13 cellular contexts compared by ENCODE assay signal in genomic region chr2:140502951-140503630, GRCh38.
DNase-seq lines count a peak whose midpoint lies in the region; ATAC-seq, FAIRE-seq and TF ChIP-seq lines count a peak whose summit lies in the region.
"Had no signal": no experiment of that assay in that cellular context is flagged by ENCODE, and none has a peak within 500 bp of the region (broad histone marks: within the 10 kb centered on the region; RNA-seq: fewer than 3 reads in every experiment).

No MANE protein-coding gene starts in this region.

- H3K9me3 Mint-ChIP-seq in astrocyte (ENCODE audit: unreplicated experiment) = no peaks in the 10 kb centered on the region

- H3K4me1 Mint-ChIP-seq in astrocyte (ENCODE audit: low read depth, unreplicated experiment) = peaks cover 6% of the 10 kb centered on the region

- no peaks in the 10 kb centered on the region for H3K27me3 ChIP-seq in IMR-90 (ENCODE audit: control insufficient read depth, insufficient read depth, low read length)
- no peaks in the 10 kb centered on the region for H3K27me3 ChIP-seq in astrocyte (ENCODE audit: insufficient read depth, low read length)
- H3K27me3 ChIP-seq in esophagus squamous epithelium = no peaks in the 10 kb centered on the region
- H3K27me3 ChIP-seq in uterus = no peaks in the 10 kb centered on the region
- H3K27me3 ChIP-seq: BLaER1 treated with 17β-estradiol and CSF1 and Interleukin-3, amounts not matched to agents 10 nM and 100 nM had no signal

- CTCF ChIA-PET in IMR-90 (lab: Yijun Ruan, JAX) = no interaction called here

- intact Hi-C loops in IMR-90 (cut with micrococcal nuclease) = no loop called here
- intact Hi-C loops in esophagus squamous epithelium (cut with DNase I) = no loop called here
- intact Hi-C loops in uterus (cut with DNase I; ENCODE audit: low total_unique reads) = no loop called here

- H3K4me1 ChIP-seq in IMR-90 (ENCODE audit: control insufficient read depth, insufficient read depth, low read length) (no peaks in the 10 kb centered on the region), astrocyte (ENCODE audit: insufficient read depth, low read length) (peaks cover 3% of the 10 kb centered on the region), esophagus squamous epithelium (no peaks in the 10 kb centered on the region), uterus (no peaks in the 10 kb centered on the region)
- H3K4me1 ChIP-seq: BLaER1 treated with 17β-estradiol and CSF1 and Interleukin-3, amounts not matched to agents 10 nM and 100 nM had no signal

- no peak overlapping the region for H3K27ac ChIP-seq in IMR-90 (ENCODE audit: insufficient read depth, low read length)
- H3K27ac ChIP-seq in astrocyte (ENCODE audit: low read depth, low read length) = peak overlapping the region; percentile 73
- no peak overlapping the region for H3K27ac ChIP-seq in esophagus squamous epithelium
- no peak overlapping the region for H3K27ac ChIP-seq in uterus
- H3K27ac ChIP-seq: BLaER1 treated with 17β-estradiol and CSF1 and Interleukin-3, amounts not matched to agents 10 nM and 100 nM had no signal

- H3K4me3 ChIP-seq in IMR-90 (ENCODE audit: insufficient read depth, low read depth, low read length) (no peak overlapping the region), astrocyte (ENCODE audit: insufficient read depth, low read depth, low read length) (no peak overlapping the region), esophagus squamous epithelium (peak overlapping the region in 1 of 4 donors; percentile 18), uterus (no peak overlapping the region)
- H3K4me3 ChIP-seq: BLaER1 treated with 17β-estradiol and CSF1 and Interleukin-3, amounts not matched to agents 10 nM and 100 nM; lung had no signal

- WGBS in IMR-90 (ENCODE audit: extremely low coverage in 2 of 2, insufficient read length in 1 of 2), 2 experiments = 80% methylated on average over 1 of the region's 6 CpGs; no CpG with 5 or more reads in 1 of the 2 experiments
- 35% methylated on average over 6 of the region's 6 CpGs for WGBS in esophagus squamous epithelium, 2 donors

- H3K27ac Mint-ChIP-seq in astrocyte (ENCODE audit: unreplicated experiment) = peak overlapping the region; percentile 34

- DNase-seq in AG08396 (ENCODE audit: low spot score) (peak; percentile 3), IMR-90 (peak; percentile 56), astrocyte (ENCODE audit: low read depth) (peak; percentile 88), hepatic stellate cell (ENCODE audit: low spot score) (peak; percentile 0), esophagus squamous epithelium (lab: John Stamatoyannopoulos, UW) (no peak), uterus (no peak)
- DNase-seq in activated CD8-positive, alpha-beta memory T cell treated with anti-CD3 and anti-CD28 coated beads for 24 hours = no peak
- DNase-seq: NCI-H526 treated with DMSO at 0.1 percent for 48 hours; stimulated activated CD4-positive, alpha-beta T cell treated with anti-CD3 and anti-CD28 coated beads, Interleukin-15, amount 100 ng/mL, for 24 hours; stimulated activated CD8-positive, alpha-beta memory T cell treated with anti-CD3 and anti-CD28 coated beads, Interleukin-4, amount 100 ng/mL, for 48 hours had no signal

- H3K4ac ChIP-seq in IMR-90 (ENCODE audit: low read depth, low read length) = no peak overlapping the region

- H3K9ac ChIP-seq in IMR-90 (ENCODE audit: low read depth, low read length) (no peak overlapping the region), astrocyte (ENCODE audit: low read length) (no peak overlapping the region)
- H3K9ac ChIP-seq: BLaER1 treated with 17β-estradiol and CSF1 and Interleukin-3, amounts not matched to agents 10 nM and 100 nM had no signal

- no peak overlapping the region for H3K4me3 Mint-ChIP-seq in astrocyte (ENCODE audit: unreplicated experiment)

- H3K79me1 ChIP-seq in IMR-90 (ENCODE audit: low read depth in 1 of 2, low read length in 2 of 2) = no peaks in the 10 kb centered on the region

- no peak overlapping the region for H4K91ac ChIP-seq in IMR-90 (ENCODE audit: insufficient read depth, low read depth, low read length)

- POLR2A ChIA-PET in IMR-90 (lab: Charles Lee; ENCODE audit: unreplicated experiment) = no interaction called here

- H3K23ac ChIP-seq in IMR-90 (ENCODE audit: low read depth, low read length) = no peak overlapping the region

- no peaks in the 10 kb centered on the region for H3K36me3 ChIP-seq in IMR-90 (ENCODE audit: control insufficient read depth, insufficient read depth, low read length)
- no peaks in the 10 kb centered on the region for H3K36me3 ChIP-seq in astrocyte (ENCODE audit: insufficient read depth, low read length)
- H3K36me3 ChIP-seq in esophagus squamous epithelium = no peaks in the 10 kb centered on the region
- H3K36me3 ChIP-seq in uterus = no peaks in the 10 kb centered on the region
- H3K36me3 ChIP-seq: BLaER1 treated with 17β-estradiol and CSF1 and Interleukin-3, amounts not matched to agents 10 nM and 100 nM had no signal

- H2AFZ ChIP-seq in IMR-90 (replicated peaks; ENCODE audit: low read length, poor library complexity) = no peak overlapping the region
- no peak overlapping the region for H2AFZ ChIP-seq in astrocyte (ENCODE audit: low read depth, low read length)

- H2BK5ac ChIP-seq in IMR-90 (ENCODE audit: low read depth, low read length, poor library complexity, severe bottlenecking) = no peak overlapping the region

- no peak overlapping the region for H3K18ac ChIP-seq in IMR-90 (ENCODE audit: low read depth, low read length)

- H3K9me3 ChIP-seq in IMR-90 (ENCODE audit: control insufficient read depth, insufficient read depth, low read length) = no peaks in the 10 kb centered on the region
- H3K9me3 ChIP-seq in astrocyte (ENCODE audit: insufficient read depth, low read depth, low read length) = no peaks in the 10 kb centered on the region
- H3K9me3 ChIP-seq in esophagus squamous epithelium = no peaks in the 10 kb centered on the region
- H3K9me3 ChIP-seq in uterus = no peaks in the 10 kb centered on the region
- H3K9me3 ChIP-seq: BLaER1 treated with 17β-estradiol and CSF1 and Interleukin-3, amounts not matched to agents 10 nM and 100 nM had no signal

- no peak overlapping the region for H3K56ac ChIP-seq in IMR-90 (ENCODE audit: extremely low read depth, insufficient read depth, low read length)

- no peaks in the 10 kb centered on the region for H3K9me1 ChIP-seq in IMR-90 (ENCODE audit: insufficient read depth, low read length)

- H2BK120ac ChIP-seq in IMR-90 (ENCODE audit: low read depth, low read length) = no peak overlapping the region

- dilution Hi-C loops in IMR-90 (cut with HindIII; ENCODE audit: low sequenced_read_pairs, unreplicated experiment) = no loop called here

- TF ChIP-seq CTCF in IMR-90 (conservative IDR thresholded peaks at IDR 0.05; ENCODE audit: low read depth, low read length) (no peak), astrocyte (IDR thresholded peaks at IDR 0.05; ENCODE audit: insufficient read depth, low read depth, low read length) (no peak), esophagus squamous epithelium (IDR thresholded peaks at IDR 0.05) (no peak), uterus (IDR thresholded peaks at IDR 0.05) (no peak)

- H3K36me3 Mint-ChIP-seq in astrocyte (ENCODE audit: low read depth, unreplicated experiment) = no peaks in the 10 kb centered on the region

- H2BK15ac ChIP-seq in IMR-90 (ENCODE audit: low read depth, low read length) = no peak overlapping the region

- H4K8ac ChIP-seq in IMR-90 (ENCODE audit: low read depth in 2 of 2, low read length in 2 of 2) = no peak overlapping the region

- TF ChIP-seq RAD21 in IMR-90 (IDR thresholded peaks at IDR 0.05; ENCODE audit: low read length) = no peak

- H3K14ac ChIP-seq in IMR-90 (replicated peaks; ENCODE audit: low read depth, low read length) = no peak overlapping the region

- H4K5ac ChIP-seq in IMR-90 (ENCODE audit: low read depth, low read length) = no peak overlapping the region

- no peaks in the 10 kb centered on the region for H3K27me3 Mint-ChIP-seq in astrocyte (ENCODE audit: low read depth, unreplicated experiment)

- no peak overlapping the region for H2BK20ac ChIP-seq in IMR-90 (ENCODE audit: low read depth, low read length)

- H3K4me2 ChIP-seq in IMR-90 (ENCODE audit: low read depth, low read length) (peak overlapping the region; percentile 36), astrocyte (ENCODE audit: low read length) (peak overlapping the region; percentile 71)
- H3K4me2 ChIP-seq: BLaER1 treated with 17β-estradiol and CSF1 and Interleukin-3, amounts not matched to agents 10 nM and 100 nM had no signal

- BruUV-seq in IMR-90 (replicated peaks; lab: Mats Ljungman, UMichigan) = no TSS peak

- in situ Hi-C loops in IMR-90 (cut with MboI; ENCODE audit: low sequenced_read_pairs) = no loop called here

- H2AK9ac ChIP-seq in IMR-90 (replicated peaks; ENCODE audit: low read depth, low read length, poor library complexity) = no peak overlapping the region

- FAIRE-seq in astrocyte (lab: Jason Lieb, UNC) = peak; percentile 94

- peak; percentile 29 for ATAC-seq in IMR-90 (ENCODE audit: low read depth)
- no peak for ATAC-seq in HG03378 (IDR thresholded peaks at IDR 0.05; ENCODE audit: unreplicated experiment)

- H2AK5ac ChIP-seq in IMR-90 (ENCODE audit: low read depth, low read length) = no peak overlapping the region

- no peaks in the 10 kb centered on the region for H3K79me2 ChIP-seq in astrocyte (ENCODE audit: insufficient read depth, low read length)

- H4K20me1 ChIP-seq in IMR-90 (ENCODE audit: insufficient read depth, low read length) = no peaks in the 10 kb centered on the region
- no peaks in the 10 kb centered on the region for H4K20me1 ChIP-seq in astrocyte (ENCODE audit: insufficient read depth, low read length)
- H4K20me1 ChIP-seq: BLaER1 treated with 17β-estradiol and CSF1 and Interleukin-3, amounts not matched to agents 10 nM and 100 nM had no signal

- TF ChIP-seq POLR2A in IMR-90 (IDR thresholded peaks at IDR 0.05; ENCODE audit: low read depth, low read length) (no peak), esophagus squamous epithelium (IDR thresholded peaks at IDR 0.05) (no peak), uterus (IDR thresholded peaks at IDR 0.05) (no peak)

TF ChIP-seq in IMR-90, 13 proteins besides CTCF, POLR2A, EP300 and RAD21:
- TF ChIP-seq CEBPB (IDR thresholded peaks at IDR 0.05; ENCODE audit: low read depth, low read length) = 0 out of 2 replicates have a peak, but pooled peaks have one; percentile 20
- no peak for TF ChIP-seq RFX5 (IDR thresholded peaks at IDR 0.05; ENCODE audit: low read depth, low read length)

Comparison
In these comparisons a context has a peak if more than half of its experiments do, and no peak if none do; other contexts are left out.
1. DNase-seq: peak in AG08396 (single experiment), IMR-90 (single experiment), astrocyte (single experiment) and hepatic stellate cell (single experiment); none in esophagus squamous epithelium (single experiment), activated CD8-positive, alpha-beta memory T cell treated with anti-CD3 and anti-CD28 coated beads for 24 hours (single experiment) and uterus (0 of 2).